Comparison of ENCODE assay signal across 19 cellular contexts in the genomic region with DNA sequence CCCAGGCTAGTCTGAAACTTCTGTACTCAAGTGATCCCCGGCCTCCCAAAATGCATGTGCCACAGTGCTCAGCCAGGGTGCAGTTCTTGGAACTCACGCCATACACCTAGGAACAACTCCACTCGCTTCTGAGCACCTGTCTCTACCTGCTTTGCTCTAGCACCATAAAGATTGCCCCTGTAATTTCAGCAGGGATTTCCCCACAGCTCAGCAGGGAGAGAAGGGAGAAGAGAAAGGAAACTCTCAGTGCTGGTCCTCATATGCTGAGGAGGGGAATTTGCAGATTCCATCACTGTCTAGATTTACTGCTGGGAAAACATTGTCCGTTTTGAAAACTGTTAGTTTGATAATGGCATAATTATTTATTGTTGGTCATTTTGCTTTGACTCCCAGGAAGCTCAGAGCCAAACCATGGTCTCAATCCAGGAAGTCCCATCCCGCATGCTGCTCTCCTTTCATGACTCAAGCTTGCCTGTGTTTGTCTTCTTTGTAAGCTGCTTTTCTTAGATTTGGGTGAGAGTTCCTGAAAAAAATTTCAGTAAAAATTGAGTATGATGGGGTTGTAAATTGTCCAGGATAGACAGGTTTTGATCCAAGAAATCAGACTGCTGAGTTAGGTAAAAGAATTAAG. TPM values are rescaled to one million over a fixed set of nuclear protein-coding genes. Genes with fewer than 3 reads are reported as not detected.
DNase-seq lines count a peak whose midpoint lies in the region; ATAC-seq and TF ChIP-seq lines count a peak whose summit lies in the region.
"Had no signal": no experiment of that assay in that cellular context is flagged by ENCODE, and none has a peak within 500 bp of the region (broad histone marks: within the 10 kb centered on the region; RNA-seq: fewer than 3 reads in every experiment).

No MANE protein-coding gene starts in this region.

- POLR2A ChIA-PET in activated CD8-positive, alpha-beta T cell treated with anti-CD3 and anti-CD28 coated beads, Interleukin-2, amount 10 ng/mL, durations not matched to agents 7 days and 5 days (lab: Charles Lee) = no interaction called here
- POLR2A ChIA-PET in activated CD8-positive, alpha-beta T cell treated with anti-CD3 and anti-CD28 coated beads for 36 hours (lab: Charles Lee) = no interaction called here
- POLR2A ChIA-PET in PC-3 (lab: Charles Lee; ENCODE audit: unreplicated experiment) = interaction anchor here (0.6 to 0.7 kb wide), 2 partner anchors 28 to 31 kb away, joined by 4 read pairs; no protein-coding TSS in a partner anchor

- no peaks in the 10 kb centered on the region for H3K36me3 Mint-ChIP-seq in activated CD8-positive, alpha-beta T cell treated with anti-CD3 and anti-CD28 coated beads, Interleukin-2, amount 10 ng/mL, durations not matched to agents 7 days and 5 days (ENCODE audit: low read depth)
- no peaks in the 10 kb centered on the region for H3K36me3 Mint-ChIP-seq in activated CD8-positive, alpha-beta T cell treated with anti-CD3 and anti-CD28 coated beads for 36 hours (ENCODE audit: low read depth)
- H3K36me3 Mint-ChIP-seq: IgD-negative memory B cell had no signal

- H3K9me3 ChIP-seq in PC-3 (ENCODE audit: low read length) (no peaks in the 10 kb centered on the region), iPS-18a (ENCODE audit: control insufficient read depth, low read depth, low read length) (no peaks in the 10 kb centered on the region)
- H3K9me3 ChIP-seq: A549, testis had no signal

- peak overlapping the region; percentile 9 for H3K27ac Mint-ChIP-seq in activated CD8-positive, alpha-beta T cell treated with anti-CD3 and anti-CD28 coated beads, Interleukin-2, amount 10 ng/mL, durations not matched to agents 7 days and 5 days
- H3K27ac Mint-ChIP-seq in activated CD8-positive, alpha-beta T cell treated with anti-CD3 and anti-CD28 coated beads for 36 hours = no peak overlapping the region
- H3K27ac Mint-ChIP-seq: HFFc6 had no signal

- intact Hi-C loops in activated CD8-positive, alpha-beta T cell treated with anti-CD3 and anti-CD28 coated beads for 36 hours (cut with micrococcal nuclease) = no loop called here
- intact Hi-C loops in PC-3 (cut with micrococcal nuclease) = loop anchor here (1.0 to 2.0 kb wide), 4 partner anchors 34 to 61 kb away; no protein-coding TSS in a partner anchor

- no peak for TF ChIP-seq CTCF in activated CD8-positive, alpha-beta T cell treated with anti-CD3 and anti-CD28 coated beads for 36 hours (IDR thresholded peaks at IDR 0.05)
- TF ChIP-seq CTCF in PC-3 (conservative IDR thresholded peaks at IDR 0.05; ENCODE audit: low read depth, low read length) = no peak

- no peak for ATAC-seq in activated CD8-positive, alpha-beta T cell treated with anti-CD3 and anti-CD28 coated beads, Interleukin-2, amount 10 ng/mL, durations not matched to agents 7 days and 5 days
- ATAC-seq in activated CD8-positive, alpha-beta T cell treated with anti-CD3 and anti-CD28 coated beads for 36 hours = no peak
- ATAC-seq in PC-3 = peak; percentile 94
- ATAC-seq in HG03432 (IDR thresholded peaks at IDR 0.05; ENCODE audit: unreplicated experiment) = no peak
- ATAC-seq in HG02885 (IDR thresholded peaks at IDR 0.05; ENCODE audit: poor library complexity, unreplicated experiment) = no peak
- no peak for ATAC-seq in GM21390 (IDR thresholded peaks at IDR 0.05; ENCODE audit: unreplicated experiment)

- no peak for DNase-seq in activated CD8-positive, alpha-beta T cell treated with anti-CD3 and anti-CD28 coated beads, Interleukin-2, amount 10 ng/mL, durations not matched to agents 7 days and 5 days
- DNase-seq in activated CD8-positive, alpha-beta T cell treated with anti-CD3 and anti-CD28 coated beads for 36 hours = no peak
- DNase-seq in PC-3 = peak; percentile 84
- peak; percentile 11 for DNase-seq in stromal cell of bone marrow (ENCODE audit: low read depth)
- DNase-seq: activated naive CD4-positive, alpha-beta T cell; HFFc6; NCI-H510A; testis had no signal

- H3K79me2 ChIP-seq in PC-3 (ENCODE audit: low read length) = no peaks in the 10 kb centered on the region

- H3K9me2 ChIP-seq in PC-3 (replicated peaks; ENCODE audit: low read length) = no peaks in the 10 kb centered on the region

- H3K9me3 Mint-ChIP-seq in activated CD8-positive, alpha-beta T cell treated with anti-CD3 and anti-CD28 coated beads, Interleukin-2, amount 10 ng/mL, durations not matched to agents 7 days and 5 days (ENCODE audit: insufficient read depth) = no peaks in the 10 kb centered on the region
- no peaks in the 10 kb centered on the region for H3K9me3 Mint-ChIP-seq in activated CD8-positive, alpha-beta T cell treated with anti-CD3 and anti-CD28 coated beads for 36 hours
- H3K9me3 Mint-ChIP-seq: central memory CD8-positive, alpha-beta T cell; HFFc6; IgD-negative memory B cell had no signal

- peaks cover 18% of the 10 kb centered on the region for H3K4me1 Mint-ChIP-seq in activated CD8-positive, alpha-beta T cell treated with anti-CD3 and anti-CD28 coated beads, Interleukin-2, amount 10 ng/mL, durations not matched to agents 7 days and 5 days (ENCODE audit: low read depth)
- peaks cover 14% of the 10 kb centered on the region for H3K4me1 Mint-ChIP-seq in activated CD8-positive, alpha-beta T cell treated with anti-CD3 and anti-CD28 coated beads for 36 hours (ENCODE audit: low read depth)
- H3K4me1 Mint-ChIP-seq: central memory CD8-positive, alpha-beta T cell had no signal

- no peak overlapping the region for H3K4me3 Mint-ChIP-seq in activated CD8-positive, alpha-beta T cell treated with anti-CD3 and anti-CD28 coated beads, Interleukin-2, amount 10 ng/mL, durations not matched to agents 7 days and 5 days
- H3K4me3 Mint-ChIP-seq in activated CD8-positive, alpha-beta T cell treated with anti-CD3 and anti-CD28 coated beads for 36 hours = no peak overlapping the region
- H3K4me3 Mint-ChIP-seq: central memory CD8-positive, alpha-beta T cell; HFFc6 had no signal

- no peaks in the 10 kb centered on the region for H3K36me3 ChIP-seq in PC-3 (ENCODE audit: low read depth, low read length)
- no peaks in the 10 kb centered on the region for H3K36me3 ChIP-seq in iPS-18a (ENCODE audit: control insufficient read depth, low read depth, low read length)

- peak overlapping the region; percentile 68 for H3K4me2 ChIP-seq in PC-3 (ENCODE audit: low read length)
- H3K4me2 ChIP-seq: A549 had no signal

- H3K27me3 Mint-ChIP-seq in activated CD8-positive, alpha-beta T cell treated with anti-CD3 and anti-CD28 coated beads, Interleukin-2, amount 10 ng/mL, durations not matched to agents 7 days and 5 days (ENCODE audit: low read depth) = peaks cover 7% of the 10 kb centered on the region
- no peaks in the 10 kb centered on the region for H3K27me3 Mint-ChIP-seq in activated CD8-positive, alpha-beta T cell treated with anti-CD3 and anti-CD28 coated beads for 36 hours
- H3K27me3 Mint-ChIP-seq: central memory CD8-positive, alpha-beta T cell; IgD-negative memory B cell had no signal

- H3K27me3 ChIP-seq in PC-3 (ENCODE audit: low read length) (no peaks in the 10 kb centered on the region), iPS-18a (ENCODE audit: control insufficient read depth, insufficient read depth, low read length) (no peaks in the 10 kb centered on the region)
- H3K27me3 ChIP-seq: testis had no signal

- H3K27ac ChIP-seq in PC-3 (ENCODE audit: low read length) (peak overlapping the region; percentile 91), iPS-18a (ENCODE audit: low read length) (no peak overlapping the region)
- H3K27ac ChIP-seq: RWPE1, testis had no signal

- CTCF ChIA-PET in activated CD8-positive, alpha-beta T cell treated with anti-CD3 and anti-CD28 coated beads, Interleukin-2, amount 10 ng/mL, durations not matched to agents 7 days and 5 days (lab: Charles Lee) = no interaction called here
- CTCF ChIA-PET in activated CD8-positive, alpha-beta T cell treated with anti-CD3 and anti-CD28 coated beads for 36 hours (lab: Charles Lee) = no interaction called here
- CTCF ChIA-PET in PC-3 (lab: Charles Lee) = interaction anchor here (0.6 to 1.0 kb wide), 2 partner anchors 47 to 61 kb away, joined by 4 to 8 read pairs; no protein-coding TSS in a partner anchor

- H3K4me1 ChIP-seq in PC-3 (ENCODE audit: insufficient read depth, low read length) = peaks cover 27% of the 10 kb centered on the region
- H3K4me1 ChIP-seq in iPS-18a (ENCODE audit: control insufficient read depth, low read depth, low read length) = peaks cover 85% of the 10 kb centered on the region
- H3K4me1 ChIP-seq: testis had no signal

- H2AFZ ChIP-seq in PC-3 (ENCODE audit: low read length) = peak overlapping the region; percentile 66

- H3K9ac ChIP-seq in PC-3 (ENCODE audit: low read length) = peak overlapping the region; percentile 68
- peak overlapping the region; percentile 39 for H3K9ac ChIP-seq in iPS-18a (ENCODE audit: low read length)

- H4K20me1 ChIP-seq in PC-3 (ENCODE audit: low read length) = no peaks in the 10 kb centered on the region

- BruUV-seq in PC-3 (replicated peaks; lab: Mats Ljungman, UMichigan) = no TSS peak

- no peak overlapping the region for H3K4me3 ChIP-seq in PC-3 (ENCODE audit: low read length)
- peak overlapping the region; percentile 50 for H3K4me3 ChIP-seq in iPS-18a (ENCODE audit: low read length)
- H3K4me3 ChIP-seq: A549, testis had no signal

- peaks cover 7% of the 10 kb centered on the region for H3F3A ChIP-seq in PC-3 (ENCODE audit: low read length, unreplicated experiment)

RNA-seq across cellular contexts. Expression of a gene that starts 24.2 kb away (rescaled TPM):
- total RNA-seq in activated CD8-positive, alpha-beta T cell treated with anti-CD3 and anti-CD28 coated beads, Interleukin-2, amount 10 ng/mL, durations not matched to agents 7 days and 5 days = not detected
- under 1 TPM; 0.18 to 0.22 TPM for total RNA-seq in activated CD8-positive, alpha-beta T cell treated with anti-CD3 and anti-CD28 coated beads for 36 hours
- 0.11 and 0.17 TPM in 2 replicates for total RNA-seq in PC-3 (2014; rRNA removed)
- total RNA-seq: esophagus mucosa, HFFc6, lung microvascular endothelial cell, osteocyte had no signal

Comparison
In these comparisons a context has a peak if more than half of its experiments do, and no peak if none do; other contexts are left out.
1. DNase-seq: peak in PC-3 (single experiment) and stromal cell of bone marrow (single experiment); none in activated CD8-positive, alpha-beta T cell treated with anti-CD3 and anti-CD28 coated beads, Interleukin-2, amount 10 ng/mL, durations not matched to agents 7 days and 5 days (single experiment) and activated CD8-positive, alpha-beta T cell treated with anti-CD3 and anti-CD28 coated beads for 36 hours (single experiment).